ENCODE assay signal across 19 cellular contexts in the genomic region with DNA sequence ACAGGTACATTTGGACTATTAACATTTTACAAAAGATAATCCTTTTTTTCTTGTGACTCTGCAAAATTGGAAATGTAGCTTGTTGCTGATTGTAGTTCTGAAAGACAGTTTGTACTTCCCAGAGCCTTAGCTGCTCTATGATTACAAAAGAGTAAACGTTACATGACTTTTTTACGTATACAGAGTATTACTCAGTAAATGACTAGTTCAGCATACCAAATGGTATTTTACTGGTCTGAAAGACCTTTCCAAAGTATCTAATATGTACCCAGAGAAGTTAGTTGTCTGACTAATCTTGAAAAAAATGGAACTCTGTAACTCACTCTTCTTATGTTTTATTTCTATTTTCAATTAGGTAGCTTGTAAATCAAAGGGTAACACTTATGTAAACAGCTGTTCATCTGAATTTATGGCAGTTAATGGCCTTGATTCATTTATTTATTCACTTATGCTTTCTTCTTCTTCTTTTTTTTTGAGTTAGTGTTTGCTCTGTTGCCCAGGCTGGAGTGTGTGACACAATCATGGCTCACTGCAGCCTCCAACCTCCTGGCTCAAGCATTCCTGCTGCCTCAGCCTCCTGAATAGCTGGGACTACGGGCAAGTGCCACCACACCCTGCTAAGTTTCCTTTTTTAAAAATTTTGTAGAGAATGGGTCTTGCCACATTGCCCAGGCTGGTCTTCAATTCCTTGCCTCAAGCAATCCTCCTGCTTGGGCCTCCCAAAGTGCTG.
DNase-seq lines count a peak whose midpoint lies in the region; ATAC-seq, FAIRE-seq and TF ChIP-seq lines count a peak whose summit lies in the region.
"Had no signal": no experiment of that assay in that cellular context is flagged by ENCODE, and none has a peak within 500 bp of the region (broad histone marks: within the 10 kb centered on the region; RNA-seq: fewer than 3 reads in every experiment).

No MANE protein-coding gene starts in this region.

- no peaks in the 10 kb centered on the region for H3K79me2 ChIP-seq in HepG2 (ENCODE audit: insufficient read depth, low read length)

- TF ChIP-seq EP300 in HepG2 (IDR thresholded peaks at IDR 0.05; ENCODE audit: low read depth in 2 of 2, low read length in 2 of 2) (no peak), HepG2 (CRISPR knock-in tag; IDR thresholded peaks at IDR 0.05; ENCODE audit: borderline replicate concordance) (no peak)

- no peak for TF ChIP-seq POLR2A in HepG2 (IDR thresholded peaks at IDR 0.05; ENCODE audit: insufficient read depth in 1 of 2, low read depth in 2 of 2, low read length in 2 of 2)

- H3K36me3 ChIP-seq in MG63 (no peaks in the 10 kb centered on the region), mucosa of descending colon (ENCODE audit: low read depth) (no peaks in the 10 kb centered on the region), HepG2 (replicated peaks in 1 of 2; ENCODE audit: control insufficient read depth in 1 of 2, insufficient read depth in 2 of 2, low read length in 2 of 2) (no peaks in the 10 kb centered on the region)
- H3K36me3 ChIP-seq: HAP-1 had no signal

- H3K4me1 ChIP-seq in mucosa of descending colon (ENCODE audit: low read depth) = peaks cover 9% of the 10 kb centered on the region
- no peaks in the 10 kb centered on the region for H3K4me1 ChIP-seq in HepG2 (ENCODE audit: insufficient read depth, low read length)
- H3K4me1 ChIP-seq: HAP-1 had no signal

- H3K4me3 ChIP-seq in MG63 = no peak overlapping the region
- no peak overlapping the region for H3K4me3 ChIP-seq in choroid plexus epithelial cell (ENCODE audit: low read depth, low read length)
- H3K4me3 ChIP-seq in mucosa of descending colon = no peak overlapping the region
- no peak overlapping the region for H3K4me3 ChIP-seq in HepG2 (replicated peaks in 1 of 3; ENCODE audit: insufficient read depth in 1 of 3, low read depth in 2 of 3, low read length in 3 of 3)
- H3K4me3 ChIP-seq: HAP-1, K562, SK-N-MC had no signal

- BruUV-seq in HepG2 (replicated peaks; lab: Mats Ljungman, UMichigan) = no TSS peak

- no peak for FAIRE-seq in HepG2 (lab: Jason Lieb, UNC)
- FAIRE-seq: A204.1, K562 had no signal

- H3K27me3 ChIP-seq in MG63 (no peaks in the 10 kb centered on the region), HepG2 (ENCODE audit: control insufficient read depth in 1 of 2, insufficient read depth in 2 of 2, low read length in 2 of 2) (no peaks in the 10 kb centered on the region; a peak in 1 of 5 replicates)

- H3K4me2 ChIP-seq in HepG2 (ENCODE audit: low read depth, low read length) = no peak overlapping the region

- in situ Hi-C loops in HepG2 (cut with HindIII; ENCODE audit: extremely low pct_ligation_motif_present, low pct_unique_long_range_greater_than_20kb) = no loop called here

- no peaks in the 10 kb centered on the region for H4K20me1 ChIP-seq in HepG2 (ENCODE audit: insufficient read depth, low read length)

- no peak for TF ChIP-seq RAD21 in HepG2 (CRISPR knock-in tag; IDR thresholded peaks at IDR 0.05)

- no peak for TF ChIP-seq CTCF in choroid plexus epithelial cell (conservative IDR thresholded peaks at IDR 0.05; ENCODE audit: low read depth, low read length)
- TF ChIP-seq CTCF in mucosa of descending colon (IDR thresholded peaks at IDR 0.05) = no peak
- no peak for TF ChIP-seq CTCF in HepG2 (CRISPR knock-in tag; IDR thresholded peaks at IDR 0.05)

- CTCF ChIA-PET in HepG2 (lab: Yijun Ruan, JAX; ENCODE audit: low intra/inter-chr PET ratio, low total read pairs) = no interaction called here

- DNase-seq in ELR (ENCODE audit: low read depth) = peak; percentile 13
- DNase-seq in MG63 = peak; percentile 28
- DNase-seq in choroid plexus epithelial cell (ENCODE audit: low read depth) = peak; percentile 23
- DNase-seq in mucosa of descending colon = no peak
- DNase-seq in HepG2 (ENCODE audit: low spot score) = no peak
- DNase-seq: Calu3; CD4-positive, alpha-beta memory T cell; DMS53; NCI-H1436; NCI-H2029 treated with DMSO at 0.1 percent for 48 hours; NCI-H748 treated with DMSO at 0.1 percent for 48 hours; SHP77 had no signal

- H3K9ac ChIP-seq in HepG2 (ENCODE audit: insufficient read depth, low read depth, low read length) = no peak overlapping the region

- POLR2A ChIA-PET in HepG2 (lab: Yijun Ruan, JAX) = no interaction called here

- H3K27ac ChIP-seq in HepG2 (ENCODE audit: extremely low read length, insufficient read depth, low read length) = no peak overlapping the region
- H3K27ac ChIP-seq: SK-N-MC had no signal

- 28% methylated on average over 3 of the region's 3 CpGs for WGBS in HepG2 (ENCODE audit: low lambda C conversion rate)

- ATAC-seq in mucosa of descending colon = peak; percentile 49
- no peak for ATAC-seq in GM19397 (IDR thresholded peaks at IDR 0.05; ENCODE audit: unreplicated experiment)
- ATAC-seq in HG03460 (IDR thresholded peaks at IDR 0.05; ENCODE audit: unreplicated experiment) = no peak
- ATAC-seq in GM18870 (IDR thresholded peaks at IDR 0.05; ENCODE audit: unreplicated experiment) = no peak
- ATAC-seq in HepG2 = no peak
- ATAC-seq: K562 had no signal

- H2AFZ ChIP-seq in HepG2 (ENCODE audit: low read length) = no peak overlapping the region

- no peaks in the 10 kb centered on the region for H3K9me3 ChIP-seq in MG63
- H3K9me3 ChIP-seq in mucosa of descending colon = no peaks in the 10 kb centered on the region
- H3K9me3 ChIP-seq in HepG2 (ENCODE audit: low read length) = no peaks in the 10 kb centered on the region
- H3K9me3 ChIP-seq: HAP-1 had no signal

- intact Hi-C loops in mucosa of descending colon (cut with DNase I, micrococcal nuclease) = no loop called here
- intact Hi-C loops in HepG2 (cut with micrococcal nuclease; ENCODE audit: unreplicated experiment) = loop anchor here (5.0 kb wide), 1 partner anchor 676 kb away; no protein-coding TSS in a partner anchor

TF ChIP-seq in HepG2, 621 proteins besides CTCF, POLR2A, EP300 and RAD21:
- TF ChIP-seq MBD4 (IDR thresholded peaks at IDR 0.05; ENCODE audit: borderline replicate concordance, low read length) (no peak), ZBTB46 (CRISPR knock-in tag; IDR thresholded peaks at IDR 0.05; ENCODE audit: borderline replicate concordance) (no peak), ZFYVE20 (CRISPR knock-in tag; IDR thresholded peaks at IDR 0.05; ENCODE audit: borderline replicate concordance, low read depth) (no peak), U2AF1 (optimal IDR thresholded peaks at IDR 0.05; ENCODE audit: low read depth, low read length) (no peak), MIER3 (CRISPR knock-in tag; IDR thresholded peaks at IDR 0.05; ENCODE audit: borderline replicate concordance) (no peak), HDAC1 (CRISPR knock-in tag; IDR thresholded peaks at IDR 0.05) (no peak), NCOA1 (CRISPR knock-in tag; IDR thresholded peaks at IDR 0.05) (no peak)
- TF ChIP-seq, protein P1, sequence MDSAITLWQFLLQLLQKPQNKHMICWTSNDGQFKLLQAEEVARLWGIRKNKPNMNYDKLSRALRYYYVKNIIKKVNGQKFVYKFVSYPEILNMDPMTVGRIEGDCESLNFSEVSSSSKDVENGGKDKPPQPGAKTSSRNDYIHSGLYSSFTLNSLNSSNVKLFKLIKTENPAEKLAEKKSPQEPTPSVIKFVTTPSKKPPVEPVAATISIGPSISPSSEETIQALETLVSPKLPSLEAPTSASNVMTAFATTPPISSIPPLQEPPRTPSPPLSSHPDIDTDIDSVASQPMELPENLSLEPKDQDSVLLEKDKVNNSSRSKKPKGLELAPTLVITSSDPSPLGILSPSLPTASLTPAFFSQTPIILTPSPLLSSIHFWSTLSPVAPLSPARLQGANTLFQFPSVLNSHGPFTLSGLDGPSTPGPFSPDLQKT (CRISPR knock-in tag; IDR thresholded peaks at IDR 0.05; ENCODE audit: borderline replicate concordance) = no peak

Comparison
In these comparisons a context has a peak if more than half of its experiments do, and no peak if none do; other contexts are left out.
1. DNase-seq: peak in ELR (single experiment), MG63 (single experiment) and choroid plexus epithelial cell (single experiment); none in mucosa of descending colon (0 of 3) and HepG2 (single experiment).